In the genomic region with DNA sequence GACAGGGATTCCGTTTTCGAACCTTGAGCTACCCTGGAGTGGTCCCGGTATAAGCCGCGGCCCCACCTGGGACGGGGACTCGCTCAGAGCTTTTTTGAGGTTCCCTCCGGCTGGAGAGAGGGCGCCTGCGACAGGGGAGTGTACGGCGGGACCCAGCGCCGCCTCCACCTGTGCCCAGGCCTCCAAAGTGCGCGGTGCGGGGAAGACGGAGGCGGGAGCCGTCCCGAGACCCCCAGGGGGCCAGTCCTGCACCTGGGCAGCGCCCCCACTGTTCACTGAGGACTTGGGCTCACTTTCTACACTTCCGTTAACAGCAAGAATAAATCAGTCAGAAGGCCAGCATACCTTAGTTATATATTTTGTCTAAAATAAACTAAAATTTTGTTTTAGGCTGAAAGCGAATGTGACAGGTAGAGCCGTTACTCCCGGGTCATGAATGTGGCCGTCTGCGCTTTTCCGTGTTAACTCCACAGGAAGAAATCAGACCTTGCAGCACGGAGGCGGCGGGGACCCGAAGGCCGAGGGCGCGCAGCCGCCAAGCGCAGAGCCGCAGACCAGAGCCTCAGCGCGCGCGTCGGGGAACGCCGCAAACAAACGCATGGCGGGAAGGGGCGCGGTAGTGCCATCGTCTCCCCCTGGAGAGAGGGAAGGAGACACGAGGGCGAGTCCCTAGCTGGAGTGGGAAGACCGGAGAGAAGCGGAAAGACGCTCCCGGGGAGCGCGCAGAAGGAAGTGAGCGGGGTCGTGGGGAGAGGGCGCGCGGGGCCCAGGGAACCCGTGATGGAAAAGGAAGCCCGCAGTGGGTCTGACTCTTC, we compare ENCODE assay signal across 8 cellular contexts. TPM values are rescaled to one million over a fixed set of nuclear protein-coding genes. Genes with fewer than 3 reads are reported as not detected.
DNase-seq lines count a peak whose midpoint lies in the region; ATAC-seq and TF ChIP-seq lines count a peak whose summit lies in the region.

No MANE protein-coding gene starts in this region.

- H3K36me3 ChIP-seq in muscle layer of duodenum (ENCODE audit: control insufficient read depth in 1 of 2, insufficient read depth in 2 of 2, low read length in 2 of 2) (no peaks in the 10 kb centered on the region), vagina (no peaks in the 10 kb centered on the region)

- ATAC-seq in GM18498 (IDR thresholded peaks at IDR 0.05; ENCODE audit: unreplicated experiment) (peak; percentile 13), HG03045 (IDR thresholded peaks at IDR 0.05; ENCODE audit: unreplicated experiment) (peak; percentile 4)
- peak; percentile 6 for ATAC-seq in effector memory CD8-positive, alpha-beta T cell (replicated peaks)

- peaks cover 0 to 15% of the 10 kb centered on the region in 2 donors for H3K27me3 Mint-ChIP-seq in effector memory CD8-positive, alpha-beta T cell

- H3K4me3 ChIP-seq in WI38 (ENCODE audit: low read depth, low read length) (peak overlapping the region; percentile 82), muscle layer of duodenum (ENCODE audit: low read depth in 1 of 2, low read length in 2 of 2) (peak overlapping the region; percentile 96 to 99), vagina (peak overlapping the region; percentile 83 to 86)

- H3K27me3 ChIP-seq in muscle layer of duodenum (ENCODE audit: low read depth, low read length) (no peaks in the 10 kb centered on the region), vagina (no peaks in the 10 kb centered on the region)

- DNase-seq in effector memory CD8-positive, alpha-beta T cell: peak in 2 of 3 experiments; percentile 25 to 34
- DNase-seq in vagina (ENCODE audit: extremely low spot score in 2 of 2): no peak
- no peak for DNase-seq in cerebellar nuclear complex (lab: John Stamatoyannopoulos, UW)
- DNase-seq in SKM-1 treated with dmso at 0.1 percent for 144 hours (lab: John Stamatoyannopoulos, UW; ENCODE audit: unreplicated experiment): no peak

- peak overlapping the region; percentile 97 to 99 for H3K4me3 Mint-ChIP-seq in effector memory CD8-positive, alpha-beta T cell

- TF ChIP-seq CTCF in WI38 (IDR thresholded peaks at IDR 0.05; ENCODE audit: low read depth, low read length): no peak
- no peak for TF ChIP-seq CTCF in vagina (IDR thresholded peaks at IDR 0.05)

- H3K4me1 ChIP-seq in muscle layer of duodenum (ENCODE audit: control insufficient read depth in 1 of 2, insufficient read depth in 2 of 2, low read length in 2 of 2): peaks cover 0 to 11% of the 10 kb centered on the region in 2 donors
- H3K4me1 ChIP-seq in vagina: peaks cover 21% of the 10 kb centered on the region

- intact Hi-C loops in vagina (cut with DNase I): loop anchor here (1.0 to 10.0 kb wide), 2 partner anchors 31 to 386 kb away; a partner anchor contains a TSS

- H3K27ac Mint-ChIP-seq in effector memory CD8-positive, alpha-beta T cell: peak overlapping the region; percentile 100

- no peak for TF ChIP-seq POLR2A in vagina (IDR thresholded peaks at IDR 0.05)

- H3K36me3 Mint-ChIP-seq in effector memory CD8-positive, alpha-beta T cell (ENCODE audit: insufficient read depth): peaks cover 67% of the 10 kb centered on the region

- no peak overlapping the region for H3K27ac ChIP-seq in muscle layer of duodenum (ENCODE audit: low read length)
- peak overlapping the region; percentile 93 for H3K27ac ChIP-seq in vagina

- H3K9me3 ChIP-seq in muscle layer of duodenum (ENCODE audit: control insufficient read depth in 1 of 2, low read length in 2 of 2): no peaks in the 10 kb centered on the region
- H3K9me3 ChIP-seq in vagina: no peaks in the 10 kb centered on the region

- H3K9me3 Mint-ChIP-seq in effector memory CD8-positive, alpha-beta T cell: peaks cover 7 to 11% of the 10 kb centered on the region in 2 donors

- H3K4me1 Mint-ChIP-seq in effector memory CD8-positive, alpha-beta T cell (ENCODE audit: low read depth in 2 of 2): peaks cover 33 to 39% of the 10 kb centered on the region in 2 donors

RNA-seq across cellular contexts. Expression of a gene that starts 14.1 kb away (rescaled TPM):
- total RNA-seq in vagina: 21.6 TPM

RNA-seq across cellular contexts. Expression of a gene that starts 32.2 kb away (rescaled TPM):
- total RNA-seq in vagina: 7.9 TPM

RNA-seq across cellular contexts. Expression of a gene that starts 43.5 kb away (rescaled TPM):
- total RNA-seq in vagina: not detected

RNA-seq across cellular contexts. Expression of a gene that starts 52.8 kb away (rescaled TPM):
- 3,043 TPM for total RNA-seq in vagina

RNA-seq across cellular contexts. Expression of a gene that starts 59.9 kb away (rescaled TPM):
- total RNA-seq in vagina: not detected

Comparison
In these comparisons a context has a peak if more than half of its experiments do, and no peak if none do; other contexts are left out.
1. DNase-seq: peak in effector memory CD8-positive, alpha-beta T cell (2 of 3); none in vagina (0 of 2), cerebellar nuclear complex (0 of 2) and SKM-1 treated with dmso at 0.1 percent for 144 hours (single experiment).
2. Peak in every context shown above with its lines, with median percentiles within 50 percentile points of each other: ATAC-seq and H3K4me3 ChIP-seq.